ENCODE assay signal across 1 cellular context in genomic region chr15:74664028-74664616, GRCh38.
TF ChIP-seq lines count a peak whose summit lies in the region.

No MANE protein-coding gene starts in this region.

TF ChIP-seq in GM23338, 12 proteins besides CTCF, POLR2A, EP300 and RAD21 (continued from another document):
- TF ChIP-seq ZNF462 (CRISPR knock-in tag; IDR thresholded peaks at IDR 0.05) (no peak), POLR2AphosphoS5 (IDR thresholded peaks at IDR 0.05; ENCODE audit: low read depth) (no peak), REST (IDR thresholded peaks at IDR 0.05; ENCODE audit: unreplicated experiment) (no peak)
